1 cellular context compared by ENCODE assay signal in the genomic region with DNA sequence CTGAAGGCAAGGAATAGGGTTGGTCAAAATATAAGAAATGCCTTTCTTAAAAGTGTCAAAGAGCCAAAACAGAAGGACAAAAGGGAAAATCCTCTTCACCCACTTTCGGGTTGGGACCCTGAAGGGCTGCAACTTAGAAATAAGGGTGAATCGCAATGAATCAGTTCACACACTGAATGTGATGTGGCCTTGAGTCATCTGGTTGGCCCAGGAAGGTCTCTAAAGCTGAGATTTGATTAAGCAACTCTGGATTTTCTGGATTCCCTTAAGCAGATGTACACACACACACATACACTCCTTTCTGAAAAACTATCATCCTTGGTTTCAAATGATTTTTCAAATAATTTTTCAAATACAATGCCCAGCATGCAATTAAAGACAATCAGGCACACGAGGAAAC.
TF ChIP-seq lines count a peak whose summit lies in the region.

No MANE protein-coding gene starts in this region.

TF ChIP-seq in HepG2, 621 proteins besides CTCF, POLR2A, EP300 and RAD21 (continued from another document):
- TF ChIP-seq PRPF4 (IDR thresholded peaks at IDR 0.05; ENCODE audit: low read depth, low read length, poor library complexity, severe bottlenecking), result no peak
- no peak for TF ChIP-seq ZNF646 (CRISPR knock-in tag; IDR thresholded peaks at IDR 0.05)
- TF ChIP-seq ZNF326 (CRISPR knock-in tag; IDR thresholded peaks at IDR 0.05; ENCODE audit: borderline replicate concordance), result no peak
- no peak for TF ChIP-seq PATZ1 (CRISPR knock-in tag; IDR thresholded peaks at IDR 0.05)
- TF ChIP-seq, protein P1, sequence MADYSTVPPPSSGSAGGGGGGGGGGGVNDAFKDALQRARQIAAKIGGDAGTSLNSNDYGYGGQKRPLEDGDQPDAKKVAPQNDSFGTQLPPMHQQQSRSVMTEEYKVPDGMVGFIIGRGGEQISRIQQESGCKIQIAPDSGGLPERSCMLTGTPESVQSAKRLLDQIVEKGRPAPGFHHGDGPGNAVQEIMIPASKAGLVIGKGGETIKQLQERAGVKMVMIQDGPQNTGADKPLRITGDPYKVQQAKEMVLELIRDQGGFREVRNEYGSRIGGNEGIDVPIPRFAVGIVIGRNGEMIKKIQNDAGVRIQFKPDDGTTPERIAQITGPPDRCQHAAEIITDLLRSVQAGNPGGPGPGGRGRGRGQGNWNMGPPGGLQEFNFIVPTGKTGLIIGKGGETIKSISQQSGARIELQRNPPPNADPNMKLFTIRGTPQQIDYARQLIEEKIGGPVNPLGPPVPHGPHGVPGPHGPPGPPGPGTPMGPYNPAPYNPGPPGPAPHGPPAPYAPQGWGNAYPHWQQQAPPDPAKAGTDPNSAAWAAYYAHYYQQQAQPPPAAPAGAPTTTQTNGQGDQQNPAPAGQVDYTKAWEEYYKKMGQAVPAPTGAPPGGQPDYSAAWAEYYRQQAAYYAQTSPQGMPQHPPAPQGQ (CRISPR knock-in tag; IDR thresholded peaks at IDR 0.05; ENCODE audit: borderline replicate concordance), result no peak
- TF ChIP-seq PHB2 (IDR thresholded peaks at IDR 0.05; ENCODE audit: partially characterized antibody), result no peak
